In the genomic region with DNA sequence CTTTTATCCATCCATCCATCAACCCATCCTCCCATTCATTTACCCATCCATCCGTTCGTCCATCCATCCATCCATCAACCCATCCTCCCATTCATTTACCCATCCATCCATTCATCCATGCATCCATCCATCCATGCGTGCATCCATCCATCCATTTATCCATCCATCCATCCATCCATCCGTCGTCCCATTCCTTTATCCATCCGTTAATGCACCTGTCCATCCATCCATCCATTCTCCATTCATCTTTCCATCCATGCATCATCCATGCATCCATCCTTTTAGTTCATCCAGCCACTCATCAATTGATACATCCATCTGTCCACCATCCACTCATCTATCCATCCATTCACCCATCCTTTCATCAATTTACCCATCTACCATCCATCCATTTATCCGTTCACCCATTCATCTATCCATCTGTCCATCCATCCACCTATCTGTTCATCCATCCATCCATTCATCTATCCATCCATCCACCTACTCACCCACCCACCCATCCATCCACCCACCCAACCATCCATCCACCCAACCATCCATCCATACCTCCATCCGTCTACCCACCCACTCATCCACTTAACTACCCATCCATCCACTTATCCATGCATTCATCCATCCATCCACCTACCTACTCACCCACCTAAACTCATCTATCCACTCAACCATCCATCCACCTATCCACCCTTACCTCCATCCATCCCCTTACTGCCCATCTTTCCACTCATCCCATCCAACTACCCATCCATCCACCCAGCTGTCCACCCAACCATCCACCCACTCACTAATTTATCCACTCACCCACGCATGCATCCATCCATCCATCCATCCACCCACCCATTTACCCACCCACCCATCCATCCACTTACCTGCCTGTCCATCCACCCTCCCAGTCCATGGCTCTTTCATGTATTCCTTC, we compare ENCODE assay signal across 18 cellular contexts. TPM values are rescaled to one million over a fixed set of nuclear protein-coding genes. Genes with fewer than 3 reads are reported as not detected.
A peak's percentile ranks its signal among the peaks of the same experiment; 100 is the strongest.
DNase-seq lines count a peak whose midpoint lies in the region; ATAC-seq, FAIRE-seq and TF ChIP-seq lines count a peak whose summit lies in the region.
"Had no signal": no experiment of that assay in that cellular context is flagged by ENCODE, and none has a peak within 500 bp of the region (broad histone marks: within the 10 kb centered on the region; RNA-seq: fewer than 3 reads in every experiment).

No MANE protein-coding gene starts in this region.

- peaks cover 93% of the 10 kb centered on the region for H3K79me2 ChIP-seq in Loucy (ENCODE audit: insufficient read depth, low read length)
- H3K79me2 ChIP-seq in H1 (ENCODE audit: control insufficient read depth in 1 of 2, insufficient read depth in 2 of 2, low read length in 2 of 2), result peaks cover 0 to 4% of the 10 kb centered on the region in 2 experiments; a peak in 3 of 4 replicates

- TF ChIP-seq CTCF in Loucy (conservative IDR thresholded peaks at IDR 0.05; ENCODE audit: low read length) (no peak), H1 (IDR thresholded peaks at IDR 0.05; ENCODE audit: control extremely low read depth in 1 of 3, insufficient read depth in 1 of 3, low read depth in 1 of 3, low read length in 3 of 3) (no peak), ovary (IDR thresholded peaks at IDR 0.05) (no peak)

- H3K9ac ChIP-seq in Loucy (ENCODE audit: low read depth, low read length, poor library complexity, severe bottlenecking) (no peak overlapping the region), H1 (replicated peaks in 1 of 4; ENCODE audit: extremely low read depth in 1 of 4, low read depth in 3 of 4, low read length in 3 of 4) (no peak overlapping the region)

- peak overlapping the region; percentile 46 for H3K4me2 ChIP-seq in Loucy (ENCODE audit: low read depth, low read length, poor library complexity, severe bottlenecking)
- H3K4me2 ChIP-seq in H1 (ENCODE audit: insufficient read depth in 1 of 2, low read depth in 2 of 2, low read length in 2 of 2), result no peak overlapping the region

- H4K8ac ChIP-seq in H1 (ENCODE audit: extremely low read depth, insufficient read depth, low read length), result no peak overlapping the region

- H2BK5ac ChIP-seq in H1 (ENCODE audit: low read depth, low read length), result no peak overlapping the region

- intact Hi-C loops in right cardiac atrium (cut with DNase I) (no loop called here), left cardiac atrium (cut with DNase I) (no loop called here), ovary (cut with DNase I) (no loop called here)

- H3K36me3 ChIP-seq in Loucy (ENCODE audit: insufficient read depth, low read length), result peaks cover 4% of the 10 kb centered on the region; the same call in 1 of the 2 replicates
- H3K36me3 ChIP-seq in H1 (ENCODE audit: control insufficient read depth in 2 of 4, insufficient read depth in 4 of 4, low read length in 3 of 4), result peaks cover 0 to 2% (median 0%) of the 10 kb centered on the region in 4 experiments; a peak in 2 of 8 replicates
- H3K36me3 ChIP-seq in thymus (ENCODE audit: control insufficient read depth, insufficient read depth), result peaks cover 24% of the 10 kb centered on the region
- H3K36me3 ChIP-seq in ovary, result no peaks in the 10 kb centered on the region
- H3K36me3 ChIP-seq: colonic mucosa had no signal

- no peak overlapping the region for H2AK5ac ChIP-seq in H1 (ENCODE audit: low read depth, low read length)

- H2BK15ac ChIP-seq in H1 (ENCODE audit: low read length), result no peak overlapping the region

- H2BK20ac ChIP-seq in H1 (ENCODE audit: low read length), result no peak overlapping the region

- DNase-seq in right cardiac atrium (no peak), left cardiac atrium (no peak), H1 (ENCODE audit: low read depth in 1 of 2, low spot score in 2 of 2) (no peak), ovary (no peak), ACHN (no peak)
- DNase-seq: aorta; colonic mucosa; mesenchymal stem cell; NCI-H2029; NCI-H524; SHP77 treated with DMSO at 0.1 percent for 48 hours; stimulated activated CD4-positive, alpha-beta T cell treated with anti-CD3 and anti-CD28 coated beads, Interleukin-2, amount 100 ng/mL, for 48 hours; T-helper 9 cell; testis had no signal

- no peak overlapping the region for H3K14ac ChIP-seq in H1 (ENCODE audit: insufficient read length)

- no peak overlapping the region for H2BK120ac ChIP-seq in H1 (replicated peaks; ENCODE audit: low read depth, low read length)

- FAIRE-seq in H1 (lab: Jason Lieb, UNC), result no peak
- FAIRE-seq: frontal cortex had no signal

- peaks cover 18% of the 10 kb centered on the region for H3F3A ChIP-seq in Loucy (ENCODE audit: low read depth)

- H2AFZ ChIP-seq in Loucy (ENCODE audit: low read length) (no peak overlapping the region), H1 (ENCODE audit: low read length) (no peak overlapping the region)

- H3K9me2 ChIP-seq in Loucy (replicated peaks; ENCODE audit: low read depth, low read length), result no peaks in the 10 kb centered on the region

- peaks cover 9% of the 10 kb centered on the region; the same call in 1 of the 2 replicates for H3K23me2 ChIP-seq in H1 (ENCODE audit: low read depth, low read length)

- peaks cover 31% of the 10 kb centered on the region for H4K20me1 ChIP-seq in Loucy (ENCODE audit: insufficient read depth, low read length, poor library complexity, severe bottlenecking)
- no peaks in the 10 kb centered on the region for H4K20me1 ChIP-seq in H1 (replicated peaks in 1 of 2; ENCODE audit: control insufficient read depth in 1 of 2, insufficient read depth in 2 of 2, low read length in 2 of 2)

- no peak overlapping the region for H3K18ac ChIP-seq in H1 (ENCODE audit: extremely low read depth, low read length)

- H4K91ac ChIP-seq in H1 (replicated peaks; ENCODE audit: insufficient read length, low read length), result no peak overlapping the region

- H3K4ac ChIP-seq in H1 (replicated peaks; ENCODE audit: insufficient read length, low read depth, low read length), result no peak overlapping the region

- CTCF ChIA-PET in H1 (lab: Charles Lee; ENCODE audit: partially characterized antibody), result no interaction called here

- H4K5ac ChIP-seq in H1 (ENCODE audit: insufficient read length, low read depth, low read length), result no peak overlapping the region

- POLR2A ChIA-PET in H1 (lab: Charles Lee; ENCODE audit: partially characterized antibody), result no interaction called here

- peak overlapping the region; percentile 73 for H3K56ac ChIP-seq in H1 (replicated peaks; ENCODE audit: insufficient read length, low read depth, low read length)

- H3K4me1 ChIP-seq in right cardiac atrium (ENCODE audit: control insufficient read depth, insufficient read depth, low read length) (peaks cover 55% of the 10 kb centered on the region), Loucy (ENCODE audit: insufficient read depth, low read length, poor library complexity, severe bottlenecking) (peaks cover 50% of the 10 kb centered on the region), H1 (replicated peaks in 1 of 4; ENCODE audit: control insufficient read depth in 3 of 4, insufficient read depth in 4 of 4, low read length in 3 of 4) (peaks cover 0 to 9% (median under 1%) of the 10 kb centered on the region in 4 experiments; a peak in 3 of 7 replicates), thymus (ENCODE audit: control insufficient read depth, insufficient read depth, low read length) (peaks cover 71% of the 10 kb centered on the region), ovary (ENCODE audit: insufficient read depth) (peaks cover 18% of the 10 kb centered on the region)

- no peak for TF ChIP-seq RAD21 in H1 (IDR thresholded peaks at IDR 0.05 in 1 of 2, conservative IDR thresholded peaks at IDR 0.05 in 1 of 2; ENCODE audit: low read depth in 2 of 2, low read length in 2 of 2)

- WGBS in right cardiac atrium, result 97% methylated on average over 9 of the region's 9 CpGs
- WGBS in H1 (ENCODE audit: extremely low coverage in 1 of 2, insufficient coverage in 1 of 2, insufficient read length in 1 of 2, insufficient replicate concordance in 2 of 2, low coverage in 1 of 2, low lambda C conversion rate in 2 of 2, missing lambda C conversion rate in 1 of 2), 2 experiments, result 90 to 100% methylated on average over 6 to 9 of the region's 9 CpGs
- WGBS in thymus, result 88% methylated on average over 9 of the region's 9 CpGs
- WGBS in ovary, 3 donors, result 96 to 97% (median 97%) methylated on average over 9 of the region's 9 CpGs

- H3K27me3 ChIP-seq in right cardiac atrium (ENCODE audit: control insufficient read depth, insufficient read depth) (no peaks in the 10 kb centered on the region), Loucy (ENCODE audit: insufficient read depth, low read length, poor library complexity, severe bottlenecking) (no peaks in the 10 kb centered on the region), H1 (replicated peaks in 1 of 4; ENCODE audit: control insufficient read depth in 3 of 4, extremely low read depth in 1 of 4, insufficient read depth in 3 of 4, low read length in 3 of 4) (no peaks in the 10 kb centered on the region), thymus (ENCODE audit: control insufficient read depth, insufficient read depth) (no peaks in the 10 kb centered on the region), ovary (no peaks in the 10 kb centered on the region)
- H3K27me3 ChIP-seq: colonic mucosa, testis had no signal

- H3K23ac ChIP-seq in H1 (ENCODE audit: insufficient read length), result no peak overlapping the region

- TF ChIP-seq POLR2A in H1 (IDR thresholded peaks at IDR 0.05; ENCODE audit: control extremely low read depth in 1 of 2, low read depth in 2 of 2, low read length in 2 of 2), result no peak
- no peak for TF ChIP-seq POLR2A in ovary (IDR thresholded peaks at IDR 0.05)

- TF ChIP-seq EP300 in H1 (IDR thresholded peaks at IDR 0.05; ENCODE audit: borderline replicate concordance in 1 of 2, low read depth in 2 of 2, low read length in 2 of 2) (no peak), ovary (IDR thresholded peaks at IDR 0.05) (no peak)

- H3K9me3 ChIP-seq in right cardiac atrium (ENCODE audit: control insufficient read depth, low read length) (no peaks in the 10 kb centered on the region), Loucy (ENCODE audit: insufficient read depth, low read depth, low read length) (no peaks in the 10 kb centered on the region), H1 (ENCODE audit: insufficient read depth in 2 of 2, low read depth in 1 of 2, low read length in 1 of 2) (no peaks in the 10 kb centered on the region), thymus (ENCODE audit: control insufficient read depth) (no peaks in the 10 kb centered on the region), ovary (no peaks in the 10 kb centered on the region)
- H3K9me3 ChIP-seq: colonic mucosa, testis had no signal

- ATAC-seq in right cardiac atrium (no peak), left cardiac atrium (no peak), HG03571 (IDR thresholded peaks at IDR 0.05; ENCODE audit: unreplicated experiment) (no peak)

- H3K27ac ChIP-seq in right cardiac atrium (ENCODE audit: low read length) (peak overlapping the region; percentile 88), H1 (ENCODE audit: low read depth, low read length) (no peak overlapping the region), thymus (ENCODE audit: low read depth) (peak overlapping the region; percentile 61), ovary (no peak overlapping the region)
- H3K27ac ChIP-seq: colonic mucosa, testis had no signal

- in situ Hi-C loops in ACHN (cut with HindIII; ENCODE audit: low pct_ligation_motif_present, low pct_unique_long_range_greater_than_20kb, low sequenced_read_pairs), result no loop called here

- H3K4me3 ChIP-seq in right cardiac atrium (ENCODE audit: low read length) (no peak overlapping the region), Loucy (ENCODE audit: low read length, poor library complexity, severe bottlenecking) (no peak overlapping the region), H1 (ENCODE audit: extremely low read depth in 1 of 4, insufficient read depth in 2 of 4, low read depth in 3 of 4, low read length in 4 of 4) (no peak overlapping the region), thymus (ENCODE audit: low read length) (peak overlapping the region; percentile 34), ovary (no peak overlapping the region)
- H3K4me3 ChIP-seq: colonic mucosa, testis had no signal

- H3K79me1 ChIP-seq in H1 (ENCODE audit: low read depth, low read length), result peaks cover 3% of the 10 kb centered on the region; the same call in 1 of the 2 replicates

- 0 out of 2 replicates have a peak overlapping the region, but pooled peaks have one; percentile 13 for H2BK12ac ChIP-seq in H1 (ENCODE audit: low read depth, low read length)

RNA-seq across cellular contexts. Expression of a gene that starts 9.6 kb away (rescaled TPM):
- total RNA-seq in right cardiac atrium (100 to 1,000 TPM; 230 to 368 (median 290) TPM), left cardiac atrium (100 to 1,000 TPM; 242 to 317 TPM), ovary (100 to 1,000 TPM; 149 to 409 (median 275) TPM)
- polyA plus RNA-seq in right cardiac atrium (387 TPM), H1 (2011; rRNA removed) (30.1 and 44.0 TPM in 2 replicates), thymus (547 TPM), ovary (100 to 1,000 TPM; 365 to 678 TPM)
- total RNA-seq in H1 (2021; fragmentation: NEBNext Ultra II Directional; extraction: Animal tissue kit (Norgen Biotek cat#: 25700)), result 46.9 and 47.8 TPM in 2 replicates
- 33.5 TPM for polyA plus RNA-seq in H1 (2011; cell fraction: cytosol; rRNA removed)
- 29.9 TPM for polyA plus RNA-seq in H1 (2011; cell fraction: nucleus; rRNA removed)
- polyA plus RNA-seq in H1 (2012, experiment 1 of 2), result 71.0 to 90.9 TPM (median 85.7 TPM) in 4 replicates
- 90.6 TPM for polyA plus RNA-seq in H1 (2012, experiment 2 of 2)
- 70.9 TPM for polyA plus RNA-seq in H1 (2013, experiment 1 of 2)
- 85.5 TPM for polyA plus RNA-seq in H1 (2013, experiment 2 of 2)
- 10.0 TPM in 2 replicates for polyA minus RNA-seq in H1 (2011; rRNA and poly(A)+ RNA removed)
- 21.8 TPM for polyA minus RNA-seq in H1 (2011; cell fraction: cytosol; rRNA and poly(A)+ RNA removed)
- 11.6 TPM for polyA minus RNA-seq in H1 (2011; cell fraction: nucleus; rRNA and poly(A)+ RNA removed)

RNA-seq across cellular contexts. Expression of a gene that starts 51.2 kb away (rescaled TPM):
- total RNA-seq in right cardiac atrium (1 to 10 TPM in 3 of 4 donors, under 1 TPM in 1; 0.79 to 1.6 (median 1.0) TPM), left cardiac atrium (1 to 10 TPM in 1 of 2 donors, under 1 TPM in 1; 0.38 to 1.0 TPM), ovary (under 1 TPM in 5 of 7 donors, not detected in 2; 0.15 to 0.48 (median 0.25) TPM)
- polyA plus RNA-seq in right cardiac atrium (0.43 TPM), H1 (2011; rRNA removed) (0.19 and 0.33 TPM in 2 replicates), thymus (1.3 TPM), ovary (under 1 TPM; 0.27 to 0.98 TPM)
- total RNA-seq in H1 (2021; fragmentation: NEBNext Ultra II Directional; extraction: Animal tissue kit (Norgen Biotek cat#: 25700)), result 0.31 and 0.78 TPM in 2 replicates
- 0.57 TPM for polyA plus RNA-seq in H1 (2011; cell fraction: cytosol; rRNA removed)
- 0.23 TPM for polyA plus RNA-seq in H1 (2011; cell fraction: nucleus; rRNA removed)
- 0.22 to 0.42 TPM (median 0.31 TPM) in 4 replicates for polyA plus RNA-seq in H1 (2012, experiment 1 of 2)
- not detected for polyA plus RNA-seq in H1 (2012, experiment 2 of 2)
- 0.71 TPM for polyA plus RNA-seq in H1 (2013, experiment 1 of 2)
- 0.35 TPM for polyA plus RNA-seq in H1 (2013, experiment 2 of 2)
- polyA minus RNA-seq in H1 (2011; rRNA and poly(A)+ RNA removed), result 0.34 and 0.54 TPM in 2 replicates
- polyA minus RNA-seq in H1 (2011; cell fraction: cytosol; rRNA and poly(A)+ RNA removed), result not detected
- polyA minus RNA-seq in H1 (2011; cell fraction: nucleus; rRNA and poly(A)+ RNA removed), result 0.40 TPM
- total RNA-seq: frontal cortex had no signal

Comparison
In these comparisons a context has a peak if more than half of its experiments do, and no peak if none do; other contexts are left out.
1. H3K27ac ChIP-seq: peak in right cardiac atrium (single experiment) and thymus (single experiment); none in H1 (single experiment) and ovary (0 of 2).